27 cellular contexts compared by ENCODE assay signal in genomic region chrX:106243376-106243775, GRCh38.
"Had no signal": no experiment of that assay in that cellular context is flagged by ENCODE, and none has a peak within 500 bp of the region (broad histone marks: within the 10 kb centered on the region; RNA-seq: fewer than 3 reads in every experiment).

No MANE protein-coding gene starts in this region.

- H3K9me3 ChIP-seq: gastroesophageal sphincter, left ventricle myocardium inferior, lower lobe of right lung, pancreas, right lobe of liver, spleen, testis, tibial nerve, upper lobe of right lung, vagina had no signal

- H3K4me3 ChIP-seq: coronary artery, gastroesophageal sphincter, left ventricle myocardium inferior, lower lobe of right lung, pancreas, right lobe of liver, spleen, testis, tibial nerve, upper lobe of right lung, vagina had no signal

- H3K4me1 ChIP-seq: gastroesophageal sphincter, left ventricle myocardium inferior, lower lobe of right lung, pancreas, right lobe of liver, spleen, testis, tibial nerve, upper lobe of right lung, vagina had no signal

- H3K27ac ChIP-seq: coronary artery, gastroesophageal sphincter, left ventricle myocardium inferior, lower lobe of right lung, pancreas, right lobe of liver, spleen, testis, tibial nerve, upper lobe of right lung, vagina had no signal

- H3K27me3 ChIP-seq: gastroesophageal sphincter, pancreas, right lobe of liver, spleen, testis, upper lobe of right lung, vagina had no signal

- DNase-seq: effector CD4-positive, alpha-beta T cell; endodermal cell; glutamatergic neuron; islet precursor cell; left ventricle myocardium inferior; lower lobe of right lung; mesenchymal stem cell; midbrain; naive B cell; occipital lobe; pancreas; right lobe of liver; stimulated activated CD4-positive, alpha-beta T cell treated with anti-CD3 and anti-CD28 coated beads, Interleukin-15, amount 100 ng/mL, for 24 hours; stimulated activated CD4-positive, alpha-beta T cell treated with anti-CD3 and anti-CD28 coated beads, Interleukin-1b, Interleukin-23, amount 100 ng/mL, for 48 hours; stimulated activated CD4-positive, alpha-beta T cell treated with anti-CD3 and anti-CD28 coated beads, Interleukin-4, amount 100 ng/mL, for 24 hours; testis; upper lobe of right lung had no signal

- H3K4me3 Mint-ChIP-seq: endodermal cell; naive B cell; nephron; stimulated activated memory B cell treated with anti-CD40 and anti-IgM and Interleukin-4, amounts not matched to agents 10 μg/mL and 1 μg/mL and 100 μg/mL, for 72 hours; stimulated activated naive CD8-positive, alpha-beta T cell treated with anti-CD3 and anti-CD28 coated beads, Interleukin-15, Interleukin-2, amounts not matched to agents 100 ng/mL and 50 ng/mL, for 24 hours had no signal

- H3K27me3 Mint-ChIP-seq: naive B cell; progenitor cell of endocrine pancreas; stimulated activated memory B cell treated with anti-CD40 and anti-IgM and Interleukin-4, amounts not matched to agents 10 μg/mL and 1 μg/mL and 100 μg/mL, for 72 hours; stimulated activated naive CD8-positive, alpha-beta T cell treated with anti-CD3 and anti-CD28 coated beads, Interleukin-15, Interleukin-2, amounts not matched to agents 100 ng/mL and 50 ng/mL, for 24 hours had no signal

- H3K4me1 Mint-ChIP-seq: endodermal cell; naive B cell; nephron; stimulated activated memory B cell treated with anti-CD40 and anti-IgM and Interleukin-4, amounts not matched to agents 10 μg/mL and 1 μg/mL and 100 μg/mL, for 72 hours had no signal

- H3K36me3 Mint-ChIP-seq: naive B cell; stimulated activated memory B cell treated with anti-CD40 and anti-IgM and Interleukin-4, amounts not matched to agents 10 μg/mL and 1 μg/mL and 100 μg/mL, for 72 hours had no signal

- H3K9me3 Mint-ChIP-seq: stimulated activated memory B cell treated with anti-CD40 and anti-IgM and Interleukin-4, amounts not matched to agents 10 μg/mL and 1 μg/mL and 100 μg/mL, for 72 hours; stimulated activated naive CD8-positive, alpha-beta T cell treated with anti-CD3 and anti-CD28 coated beads, Interleukin-15, Interleukin-2, amounts not matched to agents 100 ng/mL and 50 ng/mL, for 24 hours had no signal

- ATAC-seq: esophagus mucosa; gastroesophageal sphincter; lower lobe of right lung; pancreas; right lobe of liver; stimulated activated memory B cell treated with anti-CD40 and anti-IgM and Interleukin-4, amounts not matched to agents 10 μg/mL and 1 μg/mL and 100 μg/mL, for 72 hours; upper lobe of right lung had no signal

- H3K36me3 ChIP-seq: gastroesophageal sphincter, left ventricle myocardium inferior, lower lobe of right lung, pancreas, right lobe of liver, spleen, tibial nerve, upper lobe of right lung, vagina had no signal

- H3K27ac Mint-ChIP-seq: endodermal cell; naive B cell; nephron; progenitor cell of endocrine pancreas; stimulated activated memory B cell treated with anti-CD40 and anti-IgM and Interleukin-4, amounts not matched to agents 10 μg/mL and 1 μg/mL and 100 μg/mL, for 72 hours; stimulated activated naive CD8-positive, alpha-beta T cell treated with anti-CD3 and anti-CD28 coated beads, Interleukin-15, Interleukin-2, amounts not matched to agents 100 ng/mL and 50 ng/mL, for 24 hours had no signal
